Comparison of ENCODE assay signal across 23 cellular contexts in genomic region chr20:63150391-63150898, GRCh38.
"Had no signal": no experiment of that assay in that cellular context is flagged by ENCODE, and none has a peak within 500 bp of the region (broad histone marks: within the 10 kb centered on the region; RNA-seq: fewer than 3 reads in every experiment).

No MANE protein-coding gene starts in this region.

- H3K4me3 ChIP-seq: MG63 had no signal

- ATAC-seq: activated CD8-positive, alpha-beta memory T cell treated with anti-CD3 and anti-CD28 coated beads, Interleukin-2, amount 10 ng/mL, durations not matched to agents 7 days and 5 days; Panc1 had no signal

- H3K36me3 ChIP-seq: MG63 had no signal

- DNase-seq: activated B cell treated with CpG ODN at 0.5 μM for 24 hours; activated CD4-positive, alpha-beta T cell treated with anti-CD3 and anti-CD28 coated beads for 1 hour; activated CD4-positive, alpha-beta T cell treated with anti-CD3 and anti-CD28 coated beads, Interleukin-2, amount 10 ng/mL, durations not matched to agents 24 days and 14 days; activated CD4-positive, alpha-beta T cell treated with anti-CD3 and anti-CD28 coated beads, Interleukin-2, amount 50 U/mL, for 48 hours; activated CD8-positive, alpha-beta memory T cell treated with anti-CD3 and anti-CD28 coated beads, Interleukin-2, amount 10 ng/mL, durations not matched to agents 7 days and 5 days; activated effector memory CD4-positive, alpha-beta T cell treated with Interleukin-2 at 50 U/mL for 16 hours; activated naive CD4-positive, alpha-beta T cell; activated T-cell treated with anti-CD3 and anti-CD28 coated beads, Interleukin-2, amount 50 U/mL, for 24 hours; MG63; MV-4-11; NCI-H1092 treated with DMSO at 0.1 percent for 48 hours; NCI-H1417 treated with DMSO at 0.1 percent for 48 hours; NCI-H1694; NCI-H2029; NCI-H2107; NCI-H2171 treated with DMSO at 0.1 percent for 48 hours; NCI-H345; NCI-H510A; NCI-H526 treated with DMSO at 0.1 percent for 48 hours; NCI-H82; RPMI8226 had no signal

- FAIRE-seq: astrocyte had no signal
